36 cellular contexts compared by ENCODE assay signal in the genomic region with DNA sequence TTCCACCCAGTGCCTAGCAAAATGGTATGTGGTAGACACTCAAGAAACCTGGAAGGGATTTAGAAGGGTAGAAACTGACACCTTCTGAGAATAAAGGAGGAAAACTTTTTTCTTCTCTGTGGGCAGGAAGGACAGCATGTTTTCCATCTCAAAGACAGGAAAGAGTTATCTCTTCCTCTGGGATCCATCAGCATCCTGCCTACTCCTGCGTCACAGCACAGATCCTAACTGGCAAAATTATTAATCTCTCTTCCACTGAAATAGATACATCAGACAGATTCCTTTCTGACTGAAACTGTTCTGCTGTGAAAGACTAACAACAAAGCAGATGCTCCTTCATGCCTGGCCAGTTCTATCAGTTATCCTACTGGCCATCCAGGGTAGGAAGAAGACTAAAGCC.
"Had no signal": no experiment of that assay in that cellular context is flagged by ENCODE, and none has a peak within 500 bp of the region (broad histone marks: within the 10 kb centered on the region; RNA-seq: fewer than 3 reads in every experiment).

No MANE protein-coding gene starts in this region.

- H3K4me3 ChIP-seq: ascending aorta, cardiac muscle cell had no signal

- H3K27me3 ChIP-seq: ascending aorta, cardiac muscle cell had no signal

- H3K9me3 Mint-ChIP-seq: activated B cell treated with CpG ODN at 0.5 μM for 24 hours; activated CD4-positive, alpha-beta memory T cell treated with anti-CD3 and anti-CD28 coated beads for 36 hours; activated CD4-positive, alpha-beta T cell treated with anti-CD3 and anti-CD28 coated beads, Interleukin-2, amount 10 ng/mL, durations not matched to agents 24 days and 14 days; activated CD8-positive, alpha-beta T cell treated with anti-CD3 and anti-CD28 coated beads for 36 hours; activated naive CD4-positive, alpha-beta T cell treated with anti-CD3 and anti-CD28 coated beads, Interleukin-2, amount 10 ng/mL, durations not matched to agents 7 days and 5 days; activated naive CD4-positive, alpha-beta T cell treated with anti-CD3 and anti-CD28 coated beads, Interleukin-2, amount 50 U/mL, for 24 hours; activated naive CD8-positive, alpha-beta T cell treated with anti-CD3 and anti-CD28 coated beads, Interleukin-2, amount 10 ng/mL, durations not matched to agents 7 days and 5 days; activated naive CD8-positive, alpha-beta T cell treated with anti-CD3 and anti-CD28 coated beads, Interleukin-2, amount 50 U/mL, for 24 hours; activated T-cell treated with anti-CD3 and anti-CD28 coated beads, Interleukin-2, amount 50 U/mL, for 24 hours; activated T-helper 2 cell treated with anti-CD3 and anti-CD28 coated beads, Interferon-gamma antibody, Interleukin-2, Interleukin-4, amounts not matched to agents 10 μg/mL and 5 μg/mL and 100 μg/mL, durations not matched to agents 14 hours and 24 hours and 36 hours; central memory CD8-positive, alpha-beta T cell; T-helper 1 cell treated with Interleukin-12 subunit alpha and Interleukin-12 subunit beta and Interleukin-4 antibody, amounts not matched to agents 30 μg/mL and 1 μg/mL, for 36 hours; T-helper 2 cell treated with Interferon-gamma antibody and Interleukin-4, amounts not matched to agents 5 μg/mL and 100 μg/mL, for 36 hours had no signal

- ATAC-seq: activated CD8-positive, alpha-beta memory T cell treated with anti-CD3 and anti-CD28 coated beads, Interleukin-2, amount 10 ng/mL, durations not matched to agents 7 days and 5 days; activated CD8-positive, alpha-beta T cell treated with anti-CD3 and anti-CD28 coated beads for 36 hours; activated naive CD8-positive, alpha-beta T cell treated with anti-CD3 and anti-CD28 coated beads, Interleukin-2, amount 50 U/mL, for 24 hours had no signal

- H3K27ac ChIP-seq: ascending aorta, cardiac muscle cell, VCaP had no signal

- H3K4me1 ChIP-seq: ascending aorta had no signal

- H3K27ac Mint-ChIP-seq: activated B cell treated with CpG ODN at 0.5 μM for 24 hours; activated CD4-positive, alpha-beta memory T cell treated with anti-CD3 and anti-CD28 coated beads for 36 hours; activated CD4-positive, alpha-beta T cell treated with anti-CD3 and anti-CD28 coated beads, Interleukin-2, amount 10 ng/mL, durations not matched to agents 24 days and 14 days; activated CD8-positive, alpha-beta memory T cell treated with anti-CD3 and anti-CD28 coated beads, Interleukin-2, amount 10 ng/mL, durations not matched to agents 7 days and 5 days; activated CD8-positive, alpha-beta T cell treated with anti-CD3 and anti-CD28 coated beads for 36 hours; activated naive CD4-positive, alpha-beta T cell treated with anti-CD3 and anti-CD28 coated beads, Interleukin-2, amount 10 ng/mL, durations not matched to agents 7 days and 5 days; activated naive CD4-positive, alpha-beta T cell treated with anti-CD3 and anti-CD28 coated beads, Interleukin-2, amount 50 U/mL, for 24 hours; activated naive CD8-positive, alpha-beta T cell; activated naive CD8-positive, alpha-beta T cell treated with anti-CD3 and anti-CD28 coated beads, Interleukin-2, amount 10 ng/mL, durations not matched to agents 7 days and 5 days; activated naive CD8-positive, alpha-beta T cell treated with anti-CD3 and anti-CD28 coated beads, Interleukin-2, amount 50 U/mL, for 24 hours; activated T-cell treated with anti-CD3 and anti-CD28 coated beads, Interleukin-2, amount 50 U/mL, for 24 hours; activated T-helper 2 cell treated with anti-CD3 and anti-CD28 coated beads, Interferon-gamma antibody, Interleukin-2, Interleukin-4, amounts not matched to agents 10 μg/mL and 5 μg/mL and 100 μg/mL, durations not matched to agents 14 hours and 24 hours and 36 hours; brain; T-helper 1 cell treated with Interleukin-12 subunit alpha and Interleukin-12 subunit beta and Interleukin-4 antibody, amounts not matched to agents 30 μg/mL and 1 μg/mL, for 36 hours; T-helper 2 cell treated with Interferon-gamma antibody and Interleukin-4, amounts not matched to agents 5 μg/mL and 100 μg/mL, for 36 hours had no signal

- H3K27me3 Mint-ChIP-seq: activated CD4-positive, alpha-beta memory T cell treated with anti-CD3 and anti-CD28 coated beads for 36 hours; activated CD8-positive, alpha-beta T cell treated with anti-CD3 and anti-CD28 coated beads for 36 hours; activated naive CD4-positive, alpha-beta T cell treated with anti-CD3 and anti-CD28 coated beads, Interleukin-2, amount 10 ng/mL, durations not matched to agents 7 days and 5 days; activated naive CD4-positive, alpha-beta T cell treated with anti-CD3 and anti-CD28 coated beads, Interleukin-2, amount 50 U/mL, for 24 hours; activated naive CD8-positive, alpha-beta T cell; activated naive CD8-positive, alpha-beta T cell treated with anti-CD3 and anti-CD28 coated beads, Interleukin-2, amount 10 ng/mL, durations not matched to agents 7 days and 5 days; activated naive CD8-positive, alpha-beta T cell treated with anti-CD3 and anti-CD28 coated beads, Interleukin-2, amount 50 U/mL, for 24 hours; activated T-cell treated with anti-CD3 and anti-CD28 coated beads, Interleukin-2, amount 50 U/mL, for 24 hours; brain had no signal

- H3K36me3 ChIP-seq: ascending aorta, cardiac muscle cell had no signal

- DNase-seq: activated B cell treated with CpG ODN at 0.5 μM for 24 hours; activated CD4-positive, alpha-beta memory T cell treated with anti-CD3 and anti-CD28 coated beads for 36 hours; activated CD4-positive, alpha-beta T cell treated with anti-CD3 and anti-CD28 coated beads for 4 hours; activated CD4-positive, alpha-beta T cell treated with anti-CD3 and anti-CD28 coated beads, Interleukin-2, amount 10 ng/mL, durations not matched to agents 24 days and 14 days; activated CD4-positive, alpha-beta T cell treated with anti-CD3 and anti-CD28 coated beads, Interleukin-2, amount 50 U/mL, for 1 hour; activated CD4-positive, alpha-beta T cell treated with anti-CD3 and anti-CD28 coated beads, Interleukin-2, amount 50 U/mL, for 4 hours; activated CD4-positive, CD25-positive, alpha-beta regulatory T cell treated with anti-CD3 and anti-CD28 coated beads, Interleukin-2, amount 50 U/mL, for 72 hours; activated CD8-positive, alpha-beta memory T cell treated with anti-CD3 and anti-CD28 coated beads for 24 hours; activated CD8-positive, alpha-beta memory T cell treated with anti-CD3 and anti-CD28 coated beads, Interleukin-2, amount 10 ng/mL, durations not matched to agents 7 days and 5 days; activated CD8-positive, alpha-beta memory T cell treated with anti-CD3 and anti-CD28 coated beads, Interleukin-2, amount 50 U/mL, for 48 hours; activated CD8-positive, alpha-beta T cell treated with anti-CD3 and anti-CD28 coated beads for 36 hours; activated effector memory CD4-positive, alpha-beta T cell treated with Interleukin-2 at 50 U/mL for 16 hours; activated gamma-delta T cell; activated naive CD4-positive, alpha-beta T cell treated with anti-CD3 and anti-CD28 coated beads, Interleukin-2, amount 10 ng/mL, durations not matched to agents 7 days and 5 days; activated naive CD4-positive, alpha-beta T cell treated with Interleukin-2 at 50 U/mL for 16 hours; activated naive CD8-positive, alpha-beta T cell treated with anti-CD3 and anti-CD28 coated beads, Interleukin-2, amount 10 ng/mL, durations not matched to agents 7 days and 5 days; activated naive CD8-positive, alpha-beta T cell treated with anti-CD3 and anti-CD28 coated beads, Interleukin-2, amount 50 U/mL, for 24 hours; activated T-cell treated with anti-CD3 and anti-CD28 coated beads, Interleukin-2, amount 50 U/mL, for 24 hours; activated T-cell treated with anti-CD3 and anti-CD28 coated beads, Interleukin-2, amount 50 U/mL, for 48 hours; amygdala; anterior cingulate cortex; caudate nucleus; cerebellar nuclear complex; T-helper 1 cell; T-helper 2 cell; T-helper 9 cell had no signal

- H3K36me3 Mint-ChIP-seq: activated CD4-positive, alpha-beta memory T cell treated with anti-CD3 and anti-CD28 coated beads for 36 hours; activated CD8-positive, alpha-beta memory T cell treated with anti-CD3 and anti-CD28 coated beads, Interleukin-2, amount 10 ng/mL, durations not matched to agents 7 days and 5 days; activated naive CD4-positive, alpha-beta T cell treated with anti-CD3 and anti-CD28 coated beads, Interleukin-2, amount 10 ng/mL, durations not matched to agents 7 days and 5 days; activated naive CD8-positive, alpha-beta T cell treated with anti-CD3 and anti-CD28 coated beads, Interleukin-2, amount 10 ng/mL, durations not matched to agents 7 days and 5 days; brain had no signal

- H3K9me3 ChIP-seq: ascending aorta had no signal

- H3K4me3 Mint-ChIP-seq: activated B cell treated with CpG ODN at 0.5 μM for 24 hours; activated CD4-positive, alpha-beta memory T cell treated with anti-CD3 and anti-CD28 coated beads for 36 hours; activated CD4-positive, alpha-beta T cell treated with anti-CD3 and anti-CD28 coated beads, Interleukin-2, amount 10 ng/mL, durations not matched to agents 24 days and 14 days; activated CD8-positive, alpha-beta memory T cell treated with anti-CD3 and anti-CD28 coated beads, Interleukin-2, amount 10 ng/mL, durations not matched to agents 7 days and 5 days; activated CD8-positive, alpha-beta T cell treated with anti-CD3 and anti-CD28 coated beads for 36 hours; activated naive CD4-positive, alpha-beta T cell treated with anti-CD3 and anti-CD28 coated beads, Interleukin-2, amount 10 ng/mL, durations not matched to agents 7 days and 5 days; activated naive CD4-positive, alpha-beta T cell treated with anti-CD3 and anti-CD28 coated beads, Interleukin-2, amount 50 U/mL, for 24 hours; activated naive CD8-positive, alpha-beta T cell; activated naive CD8-positive, alpha-beta T cell treated with anti-CD3 and anti-CD28 coated beads, Interleukin-2, amount 10 ng/mL, durations not matched to agents 7 days and 5 days; activated naive CD8-positive, alpha-beta T cell treated with anti-CD3 and anti-CD28 coated beads, Interleukin-2, amount 50 U/mL, for 24 hours; activated T-cell treated with anti-CD3 and anti-CD28 coated beads, Interleukin-2, amount 50 U/mL, for 24 hours; brain; central memory CD8-positive, alpha-beta T cell; T-helper 1 cell treated with Interleukin-12 subunit alpha and Interleukin-12 subunit beta and Interleukin-4 antibody, amounts not matched to agents 30 μg/mL and 1 μg/mL, for 36 hours; T-helper 2 cell treated with Interferon-gamma antibody and Interleukin-4, amounts not matched to agents 5 μg/mL and 100 μg/mL, for 36 hours had no signal

- H3K4me1 Mint-ChIP-seq: activated CD4-positive, alpha-beta T cell treated with anti-CD3 and anti-CD28 coated beads, Interleukin-2, amount 10 ng/mL, durations not matched to agents 24 days and 14 days; activated CD8-positive, alpha-beta memory T cell treated with anti-CD3 and anti-CD28 coated beads, Interleukin-2, amount 10 ng/mL, durations not matched to agents 7 days and 5 days; activated naive CD4-positive, alpha-beta T cell treated with anti-CD3 and anti-CD28 coated beads, Interleukin-2, amount 10 ng/mL, durations not matched to agents 7 days and 5 days; activated naive CD8-positive, alpha-beta T cell treated with anti-CD3 and anti-CD28 coated beads, Interleukin-2, amount 10 ng/mL, durations not matched to agents 7 days and 5 days; central memory CD8-positive, alpha-beta T cell had no signal
